Comparison of ENCODE assay signal across 26 cellular contexts in the genomic region with DNA sequence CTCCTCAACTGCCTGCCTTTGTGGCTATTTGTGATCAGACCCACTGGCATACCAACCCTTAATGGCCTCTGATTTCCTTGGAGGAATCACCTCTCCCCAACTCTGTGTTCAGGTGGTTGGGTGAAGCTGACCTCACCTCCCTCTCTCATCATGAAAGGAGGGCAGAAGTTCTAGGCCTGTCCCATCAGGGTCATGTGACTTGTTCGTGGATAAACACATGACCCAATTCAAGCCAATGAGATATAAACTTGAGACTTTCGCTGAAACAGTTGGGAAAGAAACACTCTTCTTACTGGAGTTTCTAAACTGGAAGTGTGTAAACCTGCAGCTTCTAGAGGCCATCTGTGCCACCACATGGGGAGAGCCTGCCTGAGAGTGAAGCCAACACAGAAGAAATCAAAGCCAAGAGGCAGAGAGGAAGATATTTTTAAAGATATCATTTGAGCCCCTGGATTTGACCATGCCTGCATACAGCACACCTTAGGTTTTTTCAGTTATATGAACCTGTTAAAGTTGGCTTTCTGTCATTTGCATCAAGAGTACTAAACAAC. TPM values are rescaled to one million over a fixed set of nuclear protein-coding genes. Genes with fewer than 3 reads are reported as not detected.
DNase-seq lines count a peak whose midpoint lies in the region; ATAC-seq, FAIRE-seq and TF ChIP-seq lines count a peak whose summit lies in the region.
"Had no signal": no experiment of that assay in that cellular context is flagged by ENCODE, and none has a peak within 500 bp of the region (broad histone marks: within the 10 kb centered on the region; RNA-seq: fewer than 3 reads in every experiment).

No MANE protein-coding gene starts in this region.

- TF ChIP-seq EP300 in A549 (IDR thresholded peaks at IDR 0.05): no peak

- CTCF ChIA-PET in A549 (lab: Yijun Ruan, JAX): interaction anchor here (3.3 kb wide), 1 partner anchor 388 kb away, joined by 17 read pairs; no protein-coding TSS in a partner anchor

- FAIRE-seq in A549 (lab: Jason Lieb, UNC): no peak
- FAIRE-seq: RCC 7860 had no signal

- no peak overlapping the region for H3K4me2 ChIP-seq in A549
- H3K4me2 ChIP-seq: GM23338 had no signal

- H3K4me3 ChIP-seq in A549: no peak overlapping the region
- H3K4me3 ChIP-seq: GM23338, SK-N-MC had no signal

- POLR2A ChIA-PET in A549 (lab: Yijun Ruan, JAX): no interaction called here

- TF ChIP-seq POLR2A in A549 (IDR thresholded peaks at IDR 0.05; ENCODE audit: low read length): no peak

- WGBS in A549 (ENCODE audit: missing lambda C conversion rate): 10% methylated on average over 2 of the region's 2 CpGs

- H3K27ac ChIP-seq in A549: no peak overlapping the region
- H3K27ac ChIP-seq: C4-2B, SK-N-MC had no signal

- TF ChIP-seq RAD21 in A549 (conservative IDR thresholded peaks at IDR 0.05 in 1 of 2, IDR thresholded peaks at IDR 0.05 in 1 of 2): no peak

- H3K4me1 ChIP-seq in A549: peaks cover 6% of the 10 kb centered on the region

- TF ChIP-seq CTCF in A549 (IDR thresholded peaks at IDR 0.05): no peak

- ATAC-seq in A549 (no peak), GM18870 (IDR thresholded peaks at IDR 0.05; ENCODE audit: unreplicated experiment) (no peak)
- ATAC-seq: CD8-positive, alpha-beta T cell; GM23338 had no signal

- DNase-seq in A549 (ENCODE audit: low read depth in 1 of 2, low spot score in 1 of 2) (no peak), DMS 273 treated with DMSO at 0.1 percent for 48 hours (lab: John Stamatoyannopoulos, UW) (peak; percentile 32), NCI-H524 treated with DMSO at 0.1 percent for 48 hours (lab: John Stamatoyannopoulos, UW) (peak; percentile 33), cerebellum (ENCODE audit: low spot score) (peak; percentile 58), activated gamma-delta T cell treated with Interleukin-2 at 50 U/mL for 16 hours (no peak), LoVo (ENCODE audit: low spot score) (no peak)
- DNase-seq: CD8-positive, alpha-beta T cell; DMS153; DND-41; H9; KG1; NCI-H1092 treated with DMSO at 0.1 percent for 48 hours; NCI-H1436; NCI-H187; NCI-H2081 treated with DMSO at 0.1 percent for 48 hours; NCI-H510A; NCI-H774; SIG-M5 had no signal

- no peaks in the 10 kb centered on the region for H3K9me3 ChIP-seq in A549

TF ChIP-seq in A549, 52 proteins besides CTCF, POLR2A, EP300 and RAD21:
- TF ChIP-seq, protein P1, sequence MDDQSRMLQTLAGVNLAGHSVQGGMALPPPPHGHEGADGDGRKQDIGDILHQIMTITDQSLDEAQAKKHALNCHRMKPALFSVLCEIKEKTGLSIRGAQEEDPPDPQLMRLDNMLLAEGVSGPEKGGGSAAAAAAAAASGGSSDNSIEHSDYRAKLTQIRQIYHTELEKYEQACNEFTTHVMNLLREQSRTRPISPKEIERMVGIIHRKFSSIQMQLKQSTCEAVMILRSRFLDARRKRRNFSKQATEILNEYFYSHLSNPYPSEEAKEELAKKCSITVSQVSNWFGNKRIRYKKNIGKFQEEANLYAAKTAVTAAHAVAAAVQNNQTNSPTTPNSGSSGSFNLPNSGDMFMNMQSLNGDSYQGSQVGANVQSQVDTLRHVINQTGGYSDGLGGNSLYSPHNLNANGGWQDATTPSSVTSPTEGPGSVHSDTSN (IDR thresholded peaks at IDR 0.05): no peak
- TF ChIP-seq, protein P2, sequence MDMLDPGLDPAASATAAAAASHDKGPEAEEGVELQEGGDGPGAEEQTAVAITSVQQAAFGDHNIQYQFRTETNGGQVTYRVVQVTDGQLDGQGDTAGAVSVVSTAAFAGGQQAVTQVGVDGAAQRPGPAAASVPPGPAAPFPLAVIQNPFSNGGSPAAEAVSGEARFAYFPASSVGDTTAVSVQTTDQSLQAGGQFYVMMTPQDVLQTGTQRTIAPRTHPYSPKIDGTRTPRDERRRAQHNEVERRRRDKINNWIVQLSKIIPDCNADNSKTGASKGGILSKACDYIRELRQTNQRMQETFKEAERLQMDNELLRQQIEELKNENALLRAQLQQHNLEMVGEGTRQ (IDR thresholded peaks at IDR 0.05): peak; percentile 68

RNA-seq across cellular contexts. Expression of a gene that starts 5.8 kb away (rescaled TPM):
- 0.08 and 0.21 TPM in 2 replicates for polyA plus RNA-seq in A549 (2011; rRNA removed)
- 0.05 and 0.07 TPM in 2 replicates for polyA plus RNA-seq in A549 (2012; cell fraction: cytosol; rRNA removed)
- 0.05 and 0.06 TPM in 2 replicates for polyA plus RNA-seq in A549 (2012; cell fraction: nucleus; rRNA removed)
- 0.34 to 0.57 TPM (median 0.47 TPM) in 3 replicates for polyA plus RNA-seq in A549 (2017; fragmentation: RNase III; extraction: RNeasy Plus Mini Kit Qiagen cat#74134 plus additional on column Dnase treatment)
- 0.34 and 1.2 TPM in 2 replicates for polyA minus RNA-seq in A549 (2011; rRNA and poly(A)+ RNA removed)
- total RNA-seq in cerebellum: 45.3 TPM
- total RNA-seq: B cell; CD8-positive, alpha-beta T cell; HT-29; T-helper 1 cell treated with Interleukin-12 subunit alpha and Interleukin-12 subunit beta and Interleukin-4 antibody, amounts not matched to agents 30 ng/mL and 1 ng/mL, for 36 hours had no signal

Comparison
In these comparisons a context has a peak if more than half of its experiments do, and no peak if none do; other contexts are left out.
1. DNase-seq: peak in DMS 273 treated with DMSO at 0.1 percent for 48 hours (single experiment), NCI-H524 treated with DMSO at 0.1 percent for 48 hours (single experiment) and cerebellum (single experiment); none in A549 (0 of 2), activated gamma-delta T cell treated with Interleukin-2 at 50 U/mL for 16 hours (single experiment) and LoVo (single experiment).